Comparison of ENCODE assay signal across 8 cellular contexts in genomic region chrX:154097597-154098541, GRCh38. TPM values are rescaled to one million over a fixed set of nuclear protein-coding genes. Genes with fewer than 3 reads are reported as not detected.
A peak's percentile ranks its signal among the peaks of the same experiment; 100 is the strongest.
DNase-seq lines count a peak whose midpoint lies in the region; ATAC-seq and TF ChIP-seq lines count a peak whose summit lies in the region.

MECP2 (minus strand) TSS chrX:154097717.

- peak; percentile 29 for TF ChIP-seq POLR2A in Raji (IDR thresholded peaks at IDR 0.05; ENCODE audit: insufficient read depth, low read depth, low read length)

- no peaks in the 10 kb centered on the region for H3K9me3 Mint-ChIP-seq in natural killer cell treated with Interleukin-12 subunit alpha and Interleukin-12 subunit beta and Interleukin-15 and Interleukin-18, amount 100 ng/mL, for 72 hours

- peaks cover 35 to 38% of the 10 kb centered on the region in 2 donors for H3K4me1 Mint-ChIP-seq in natural killer cell treated with Interleukin-12 subunit alpha and Interleukin-12 subunit beta and Interleukin-15 and Interleukin-18, amount 100 ng/mL, for 72 hours (ENCODE audit: low read depth in 2 of 2)

- ATAC-seq in natural killer cell treated with Interleukin-12 subunit alpha and Interleukin-12 subunit beta and Interleukin-15 and Interleukin-18, amount 100 ng/mL, for 72 hours, result peak; percentile 96 to 97

- peak within 1 kb of the TSS; percentile 85 to 88 for H3K27ac Mint-ChIP-seq in natural killer cell treated with Interleukin-12 subunit alpha and Interleukin-12 subunit beta and Interleukin-15 and Interleukin-18, amount 100 ng/mL, for 72 hours

- peaks cover 0 to 25% of the 10 kb centered on the region in 2 donors for H3K27me3 Mint-ChIP-seq in natural killer cell treated with Interleukin-12 subunit alpha and Interleukin-12 subunit beta and Interleukin-15 and Interleukin-18, amount 100 ng/mL, for 72 hours

- no peak for TF ChIP-seq CTCF in fibroblast of pulmonary artery (IDR thresholded peaks at IDR 0.05; ENCODE audit: low read length, missing control alignments)

- DNase-seq in Daoy (ENCODE audit: low read depth) (peak; percentile 93), H4 (ENCODE audit: low spot score) (peak; percentile 84), LoVo (ENCODE audit: low spot score) (peak; percentile 86), fibroblast of pulmonary artery (ENCODE audit: low read depth) (peak; percentile 94)
- peak; percentile 78 for DNase-seq in activated T-helper 9 cell treated with anti-CD3 and anti-CD28 coated beads, Interleukin-2, amount 50 U/mL, for 16 hours (ENCODE audit: low read depth)
- DNase-seq in natural killer cell treated with Interleukin-12 subunit alpha and Interleukin-12 subunit beta and Interleukin-15 and Interleukin-18, amount 100 ng/mL, for 72 hours (ENCODE audit: low spot score), result peak; percentile 93
- peak; percentile 87 for DNase-seq in stimulated activated naive CD4-positive, alpha-beta T cell treated with Interleukin-2 at 50 U/mL for 16 hours (lab: John Stamatoyannopoulos, UW)

- peaks cover 5% of the 10 kb centered on the region for H3K36me3 Mint-ChIP-seq in natural killer cell treated with Interleukin-12 subunit alpha and Interleukin-12 subunit beta and Interleukin-15 and Interleukin-18, amount 100 ng/mL, for 72 hours

- H3K4me3 ChIP-seq in fibroblast of pulmonary artery (replicated peaks; ENCODE audit: low read depth, low read length), result peak within 1 kb of the TSS; percentile 70

- peak within 1 kb of the TSS; percentile 95 for H3K4me3 Mint-ChIP-seq in natural killer cell treated with Interleukin-12 subunit alpha and Interleukin-12 subunit beta and Interleukin-15 and Interleukin-18, amount 100 ng/mL, for 72 hours

RNA-seq across cellular contexts. Expression of gene MECP2, which starts in this region (rescaled TPM):
- 12.1 and 14.2 TPM in 2 replicates for total RNA-seq in Daoy (2014; rRNA removed; shearing (Covaris generic))
- total RNA-seq in H4 (2014; rRNA removed; shearing (Covaris generic)), result 24.9 and 28.3 TPM in 2 replicates
- 100 to 1,000 TPM in 1 of 2 donors, 10 to 100 TPM in 1; 65.5 to 103 TPM for total RNA-seq in natural killer cell treated with Interleukin-12 subunit alpha and Interleukin-12 subunit beta and Interleukin-15 and Interleukin-18, amount 100 ng/mL, for 72 hours

Comparison
In these comparisons a context has a peak if more than half of its experiments do, and no peak if none do; other contexts are left out.
1. Peak in every context shown above with its lines: DNase-seq, ATAC-seq and H3K4me3 ChIP-seq.